ENCODE assay signal across 11 cellular contexts in the genomic region with DNA sequence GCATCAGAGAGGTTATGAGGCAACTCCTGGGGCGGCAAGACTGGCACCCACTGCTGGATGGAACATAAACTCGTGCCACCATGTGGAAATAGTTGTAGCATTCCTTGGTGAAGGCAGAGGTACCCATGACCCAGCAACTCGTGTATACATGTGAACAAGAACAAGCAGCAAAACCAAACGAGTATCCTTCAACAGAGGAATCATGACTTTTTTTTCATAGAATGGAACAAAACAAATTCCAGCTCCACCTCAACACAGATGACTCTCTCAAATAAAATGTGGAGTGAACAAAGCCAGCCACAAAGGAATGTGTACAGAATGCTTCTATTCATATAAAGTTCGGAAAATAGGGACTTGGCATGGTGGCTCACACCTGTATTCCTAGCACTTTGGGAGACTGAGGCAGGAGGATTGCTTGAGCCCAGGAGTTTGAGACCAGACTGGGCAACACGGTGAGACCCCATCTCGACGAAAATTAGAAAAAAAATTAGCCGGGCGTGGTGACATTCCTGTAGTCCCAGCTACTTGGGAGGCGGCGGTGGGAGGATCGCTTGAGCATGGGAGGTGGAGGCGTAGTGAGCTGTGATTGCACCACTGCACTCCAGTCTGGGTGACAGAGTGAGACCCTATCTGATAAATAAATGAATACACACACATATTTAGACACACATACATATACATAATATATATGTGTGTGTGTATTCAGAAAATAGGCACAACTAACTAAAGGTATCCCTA. TPM values are rescaled to one million over a fixed set of nuclear protein-coding genes. Genes with fewer than 3 reads are reported as not detected.
DNase-seq lines count a peak whose midpoint lies in the region; ATAC-seq, FAIRE-seq and TF ChIP-seq lines count a peak whose summit lies in the region.
"Had no signal": no experiment of that assay in that cellular context is flagged by ENCODE, and none has a peak within 500 bp of the region (broad histone marks: within the 10 kb centered on the region; RNA-seq: fewer than 3 reads in every experiment).

No MANE protein-coding gene starts in this region.

- H3K9ac ChIP-seq in astrocyte (ENCODE audit: low read length) (peak overlapping the region; percentile 42), keratinocyte (ENCODE audit: control insufficient read depth, extremely low read depth, insufficient read depth, low read length) (no peak overlapping the region)

- ATAC-seq in omental fat pad (ENCODE audit: low FRiP score) (no peak), left ventricle myocardium superior (no peak)

- dilution Hi-C loops in keratinocyte (cut with MboI; ENCODE audit: extremely low pct_ligation_motif_present, low sequenced_read_pairs): no loop called here

- H4K20me1 ChIP-seq in astrocyte (ENCODE audit: insufficient read depth, low read length): no peaks in the 10 kb centered on the region
- H4K20me1 ChIP-seq in keratinocyte (ENCODE audit: control insufficient read depth, extremely low read depth, insufficient read depth, low read length): no peaks in the 10 kb centered on the region

- peak overlapping the region; percentile 11 for H3K4me3 Mint-ChIP-seq in astrocyte (ENCODE audit: unreplicated experiment)
- H3K4me3 Mint-ChIP-seq: activated naive CD8-positive, alpha-beta T cell had no signal

- H3K27ac ChIP-seq in astrocyte (ENCODE audit: low read depth, low read length) (peak overlapping the region; percentile 84), keratinocyte (ENCODE audit: control insufficient read depth, insufficient read depth, low read length) (peak overlapping the region; percentile 34)

- H3K27me3 ChIP-seq in astrocyte (ENCODE audit: insufficient read depth, low read length): no peaks in the 10 kb centered on the region
- no peaks in the 10 kb centered on the region for H3K27me3 ChIP-seq in keratinocyte (ENCODE audit: control insufficient read depth, extremely low read depth, insufficient read depth, low read length)

- intact Hi-C loops in left ventricle myocardium superior (cut with micrococcal nuclease): no loop called here

- peaks cover 32% of the 10 kb centered on the region for H3K4me1 ChIP-seq in astrocyte (ENCODE audit: insufficient read depth, low read length)
- peaks cover 20% of the 10 kb centered on the region for H3K4me1 ChIP-seq in keratinocyte (ENCODE audit: control insufficient read depth, extremely low read depth, insufficient read depth, low read length)

- H3K4me1 Mint-ChIP-seq in astrocyte (ENCODE audit: low read depth, unreplicated experiment): peaks cover 34% of the 10 kb centered on the region

- peak overlapping the region; percentile 88 for H3K27ac Mint-ChIP-seq in astrocyte (ENCODE audit: unreplicated experiment)
- H3K27ac Mint-ChIP-seq: activated naive CD8-positive, alpha-beta T cell had no signal

- peaks cover 8% of the 10 kb centered on the region for H3K36me3 Mint-ChIP-seq in astrocyte (ENCODE audit: low read depth, unreplicated experiment)

- H3K4me3 ChIP-seq in astrocyte (ENCODE audit: insufficient read depth, low read depth, low read length) (no peak overlapping the region), keratinocyte (ENCODE audit: control insufficient read depth in 2 of 3, extremely low read depth in 1 of 3, insufficient read depth in 2 of 3, low read depth in 1 of 3, low read length in 3 of 3) (no peak overlapping the region)

- H3K9me3 ChIP-seq in astrocyte (ENCODE audit: insufficient read depth, low read depth, low read length) (no peaks in the 10 kb centered on the region), keratinocyte (ENCODE audit: control insufficient read depth, low read depth, low read length) (no peaks in the 10 kb centered on the region)

- TF ChIP-seq CTCF in astrocyte (IDR thresholded peaks at IDR 0.05; ENCODE audit: insufficient read depth, low read depth, low read length): no peak
- TF ChIP-seq CTCF in keratinocyte (optimal IDR thresholded peaks at IDR 0.05 in 1 of 3, IDR thresholded peaks at IDR 0.05 in 1 of 3, conservative IDR thresholded peaks at IDR 0.05 in 1 of 3; ENCODE audit: extremely low read depth in 1 of 3, insufficient read depth in 2 of 3, low read length in 3 of 3): peak; percentile 4 to 56 (median 12)
- no peak for TF ChIP-seq CTCF in omental fat pad (IDR thresholded peaks at IDR 0.05)

- H2AFZ ChIP-seq in astrocyte (ENCODE audit: low read depth, low read length) (no peak overlapping the region), keratinocyte (ENCODE audit: control insufficient read depth, low read length) (no peak overlapping the region)

- H3K4me2 ChIP-seq in astrocyte (ENCODE audit: low read length): peak overlapping the region; percentile 67
- peak overlapping the region; percentile 19 for H3K4me2 ChIP-seq in keratinocyte (ENCODE audit: control insufficient read depth, extremely low read depth, insufficient read depth, low read depth, low read length)

- H3K79me2 ChIP-seq in astrocyte (ENCODE audit: insufficient read depth, low read length) (no peaks in the 10 kb centered on the region), keratinocyte (ENCODE audit: control insufficient read depth, insufficient read depth, low read length) (no peaks in the 10 kb centered on the region)

- H3K36me3 ChIP-seq in astrocyte (ENCODE audit: insufficient read depth, low read length) (no peaks in the 10 kb centered on the region), keratinocyte (ENCODE audit: control insufficient read depth in 2 of 2, extremely low read depth in 1 of 2, insufficient read depth in 2 of 2, low read length in 2 of 2) (peaks cover 3 to 17% of the 10 kb centered on the region in 2 experiments)

- H3K9me3 Mint-ChIP-seq in astrocyte (ENCODE audit: unreplicated experiment): no peaks in the 10 kb centered on the region

- H3K27me3 Mint-ChIP-seq in astrocyte (ENCODE audit: low read depth, unreplicated experiment): no peaks in the 10 kb centered on the region

- DNase-seq in HPDE6-E6E7 (ENCODE audit: extremely low spot score): peak; percentile 48
- DNase-seq in astrocyte (ENCODE audit: low read depth): peak; percentile 93
- peak; percentile 57 for DNase-seq in keratinocyte (ENCODE audit: low read depth, low spot score)
- DNase-seq in omental fat pad (ENCODE audit: low spot score): no peak
- DNase-seq in hypothalamus (lab: John Stamatoyannopoulos, UW): no peak
- DNase-seq in left ventricle myocardium superior: no peak
- DNase-seq in NCI-H748 (lab: John Stamatoyannopoulos, UW; ENCODE audit: unreplicated experiment): no peak
- DNase-seq: activated CD4-positive, alpha-beta T cell treated with anti-CD3 and anti-CD28 coated beads, Interleukin-2, amount 50 U/mL, for 4 hours; NCI-H526 treated with DMSO at 0.1 percent for 48 hours; occipital lobe had no signal

- FAIRE-seq in astrocyte (lab: Jason Lieb, UNC): peak; percentile 98
- peak; percentile 96 for FAIRE-seq in keratinocyte (lab: Jason Lieb, UNC)

- peaks cover 5% of the 10 kb centered on the region for H3K9me1 ChIP-seq in keratinocyte (ENCODE audit: control insufficient read depth, extremely low read depth, insufficient read depth, low read length)

RNA-seq across cellular contexts. Expression of a gene that starts 35.3 kb away (rescaled TPM):
- total RNA-seq in astrocyte (10.2 and 10.9 TPM in 2 replicates), omental fat pad (10 to 100 TPM in 3 of 4 donors, 1 to 10 TPM in 1; 8.0 to 27.4 (median 18.3) TPM), left ventricle myocardium superior (5.9 TPM)
- polyA plus RNA-seq in keratinocyte: 27.1 to 31.7 TPM (median 30.3 TPM) in 3 replicates
- 2.7 TPM for polyA plus RNA-seq in keratinocyte (2011; ENCODE audit: low read depth)
- polyA plus RNA-seq in keratinocyte (2011; cell fraction: cytosol; rRNA removed): 21.7 and 33.7 TPM in 2 replicates
- 17.1 and 23.4 TPM in 2 replicates for polyA plus RNA-seq in keratinocyte (2011; cell fraction: nucleus; rRNA removed)
- 8.4 and 21.4 TPM in 2 replicates for polyA plus RNA-seq in keratinocyte (2012; ENCODE audit: low replicate concordance)
- polyA minus RNA-seq in keratinocyte: 14.9 to 31.9 TPM (median 26.9 TPM) in 3 replicates
- polyA minus RNA-seq in keratinocyte (2011; cell fraction: cytosol; rRNA and poly(A)+ RNA removed): 18.2 TPM
- polyA minus RNA-seq in keratinocyte (2011; cell fraction: nucleus; rRNA and poly(A)+ RNA removed): 8.0 and 8.7 TPM in 2 replicates

RNA-seq across cellular contexts. Expression of a gene that starts 51.1 kb away (rescaled TPM):
- total RNA-seq in astrocyte (25.1 and 34.3 TPM in 2 replicates), omental fat pad (10 to 100 TPM; 12.9 to 25.2 (median 21.9) TPM), left ventricle myocardium superior (10.7 TPM)
- polyA plus RNA-seq in keratinocyte: 4.3 to 11.1 TPM (median 5.4 TPM) in 3 replicates
- 2.8 TPM for polyA plus RNA-seq in keratinocyte (2011; ENCODE audit: low read depth)
- 5.5 and 7.5 TPM in 2 replicates for polyA plus RNA-seq in keratinocyte (2011; cell fraction: cytosol; rRNA removed)
- polyA plus RNA-seq in keratinocyte (2011; cell fraction: nucleus; rRNA removed): 18.1 and 19.4 TPM in 2 replicates
- polyA plus RNA-seq in keratinocyte (2012; ENCODE audit: low replicate concordance): 12.9 and 14.2 TPM in 2 replicates
- 14.9 to 65.1 TPM (median 19.7 TPM) in 3 replicates for polyA minus RNA-seq in keratinocyte
- polyA minus RNA-seq in keratinocyte (2011; cell fraction: cytosol; rRNA and poly(A)+ RNA removed): 15.2 TPM
- 25.7 and 26.4 TPM in 2 replicates for polyA minus RNA-seq in keratinocyte (2011; cell fraction: nucleus; rRNA and poly(A)+ RNA removed)

RNA-seq across cellular contexts. Expression of a gene that starts 59.8 kb away (rescaled TPM):
- total RNA-seq in astrocyte: 0.93 and 3.7 TPM in 2 replicates
- polyA plus RNA-seq in keratinocyte: not detected in 3 replicates
- polyA plus RNA-seq in keratinocyte (2011; ENCODE audit: low read depth): not detected
- not detected in 2 replicates for polyA plus RNA-seq in keratinocyte (2011; cell fraction: cytosol; rRNA removed)
- polyA plus RNA-seq in keratinocyte (2011; cell fraction: nucleus; rRNA removed): not detected in 2 replicates
- polyA plus RNA-seq in keratinocyte (2012; ENCODE audit: low replicate concordance): 0.32 and 0.38 TPM in 2 replicates
- polyA minus RNA-seq in keratinocyte: not detected in 3 replicates
- not detected for polyA minus RNA-seq in keratinocyte (2011; cell fraction: cytosol; rRNA and poly(A)+ RNA removed)
- polyA minus RNA-seq in keratinocyte (2011; cell fraction: nucleus; rRNA and poly(A)+ RNA removed): not detected in 2 replicates
- 100 to 1,000 TPM in 2 of 4 donors, 10 to 100 TPM in 2; 79.0 to 170 (median 111) TPM for total RNA-seq in omental fat pad
- total RNA-seq in left ventricle myocardium superior: 34.8 TPM

Comparison
In these comparisons a context has a peak if more than half of its experiments do, and no peak if none do; other contexts are left out.
1. DNase-seq: peak in HPDE6-E6E7 (single experiment), astrocyte (single experiment) and keratinocyte (single experiment); none in omental fat pad (single experiment), hypothalamus (0 of 51), left ventricle myocardium superior (single experiment) and NCI-H748 (single experiment).
2. CTCF ChIP-seq: peak in keratinocyte (3 of 3); none in astrocyte (single experiment) and omental fat pad (0 of 3).